13 cellular contexts compared by ENCODE assay signal in the genomic region with DNA sequence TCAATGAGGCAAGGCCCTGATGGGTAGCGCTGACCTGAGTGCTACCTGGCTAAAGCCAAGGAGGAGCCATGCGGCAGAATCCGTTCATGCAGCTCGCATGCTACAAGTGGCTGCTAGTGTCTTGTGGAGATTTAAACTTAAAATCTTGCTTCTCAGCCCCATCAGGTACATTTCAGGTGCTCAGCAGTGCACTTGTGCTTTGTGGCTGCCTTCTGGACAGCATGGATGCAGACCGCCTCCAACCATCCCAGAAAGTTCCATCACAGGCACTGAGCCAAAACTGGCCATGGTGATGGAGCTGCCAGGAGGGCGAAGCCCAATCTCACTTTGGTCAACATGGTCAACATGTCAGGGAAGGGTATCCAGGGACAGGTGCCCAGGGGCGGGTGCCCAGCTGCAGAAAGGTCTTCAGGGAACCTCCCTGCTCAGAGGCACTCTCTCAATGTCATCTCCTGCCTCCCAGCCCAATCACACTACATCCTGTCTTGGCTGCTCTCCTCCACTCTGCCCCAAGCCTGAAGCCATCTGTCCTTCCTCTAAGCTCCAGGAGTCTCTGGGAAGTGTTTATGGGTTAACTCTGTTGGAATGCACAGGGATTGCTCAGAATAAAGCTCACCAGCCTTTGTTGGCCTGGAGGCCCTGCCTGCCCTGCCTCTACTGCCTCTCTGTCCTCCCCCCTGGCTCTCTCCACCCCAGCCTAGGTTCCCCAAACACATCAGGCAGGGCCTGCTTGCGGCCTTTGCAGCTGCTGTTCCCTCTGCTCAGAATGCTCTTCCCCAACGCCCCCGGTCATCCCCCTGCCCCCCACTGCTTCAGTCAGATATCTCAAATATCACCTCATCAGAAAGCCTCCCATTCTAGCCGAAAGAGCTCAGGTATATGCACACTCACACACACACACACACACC. TPM values are rescaled to one million over a fixed set of nuclear protein-coding genes. Genes with fewer than 3 reads are reported as not detected.
DNase-seq lines count a peak whose midpoint lies in the region; ATAC-seq, FAIRE-seq and TF ChIP-seq lines count a peak whose summit lies in the region.
"Had no signal": no experiment of that assay in that cellular context is flagged by ENCODE, and none has a peak within 500 bp of the region (broad histone marks: within the 10 kb centered on the region; RNA-seq: fewer than 3 reads in every experiment).

No MANE protein-coding gene starts in this region.

- peaks cover 31% of the 10 kb centered on the region for H3K4me1 Mint-ChIP-seq in activated T-helper 1 cell treated with anti-CD3 and anti-CD28 coated beads, Interleukin-12 subunit alpha, Interleukin-12 subunit beta, Interleukin-2, Interleukin-4 antibody, amounts not matched to agents 30 ng/mL and 10 ng/mL and 1 ng/mL, durations not matched to agents 14 hours and 24 hours and 36 hours (ENCODE audit: low read depth)
- peaks cover 24 to 41% (median 31%) of the 10 kb centered on the region in 7 donors for H3K4me1 Mint-ChIP-seq in naive thymus-derived CD4-positive, alpha-beta T cell

- no peaks in the 10 kb centered on the region for H3K9me3 ChIP-seq in naive thymus-derived CD4-positive, alpha-beta T cell (ENCODE audit: control insufficient read depth in 2 of 3, low read length in 3 of 3)
- H3K9me3 ChIP-seq: thoracic aorta had no signal

- H3K4me3 Mint-ChIP-seq in activated T-helper 1 cell treated with anti-CD3 and anti-CD28 coated beads, Interleukin-12 subunit alpha, Interleukin-12 subunit beta, Interleukin-2, Interleukin-4 antibody, amounts not matched to agents 30 ng/mL and 10 ng/mL and 1 ng/mL, durations not matched to agents 14 hours and 24 hours and 36 hours, result no peak overlapping the region
- peak overlapping the region in 7 of 10 donors; percentile 29 to 85 (median 74) for H3K4me3 Mint-ChIP-seq in naive thymus-derived CD4-positive, alpha-beta T cell

- H3K27me3 Mint-ChIP-seq in activated T-helper 1 cell treated with anti-CD3 and anti-CD28 coated beads, Interleukin-12 subunit alpha, Interleukin-12 subunit beta, Interleukin-2, Interleukin-4 antibody, amounts not matched to agents 30 ng/mL and 10 ng/mL and 1 ng/mL, durations not matched to agents 14 hours and 24 hours and 36 hours (ENCODE audit: insufficient read depth), result peaks cover 5% of the 10 kb centered on the region
- H3K27me3 Mint-ChIP-seq in naive thymus-derived CD4-positive, alpha-beta T cell, result peaks cover 0 to 10% (median 0%) of the 10 kb centered on the region in 5 donors

- POLR2A ChIA-PET in naive thymus-derived CD4-positive, alpha-beta T cell (lab: Charles Lee), result no interaction called here

- H3K27ac ChIP-seq in naive thymus-derived CD4-positive, alpha-beta T cell (ENCODE audit: low read depth, low read length), result peak overlapping the region; percentile 44
- H3K27ac ChIP-seq: SK-N-MC, thoracic aorta had no signal

- no peaks in the 10 kb centered on the region for H3K9me3 Mint-ChIP-seq in activated T-helper 1 cell treated with anti-CD3 and anti-CD28 coated beads, Interleukin-12 subunit alpha, Interleukin-12 subunit beta, Interleukin-2, Interleukin-4 antibody, amounts not matched to agents 30 ng/mL and 10 ng/mL and 1 ng/mL, durations not matched to agents 14 hours and 24 hours and 36 hours
- peaks cover 0 to 1% (median 0%) of the 10 kb centered on the region in 11 donors for H3K9me3 Mint-ChIP-seq in naive thymus-derived CD4-positive, alpha-beta T cell

- CTCF ChIA-PET in naive thymus-derived CD4-positive, alpha-beta T cell (lab: Charles Lee), result interaction anchor here (0.5 to 0.6 kb wide), 2 partner anchors 139 to 156 kb away, joined by 3 read pairs; no protein-coding TSS in a partner anchor

- no peaks in the 10 kb centered on the region for H3K36me3 ChIP-seq in naive thymus-derived CD4-positive, alpha-beta T cell (ENCODE audit: control insufficient read depth in 2 of 3, insufficient read depth in 3 of 3, low read length in 3 of 3)
- H3K36me3 ChIP-seq: thoracic aorta had no signal

- H3K27me3 ChIP-seq in naive thymus-derived CD4-positive, alpha-beta T cell (ENCODE audit: control insufficient read depth in 2 of 2, insufficient read depth in 2 of 2, low read length in 2 of 2), result no peaks in the 10 kb centered on the region

- H3K36me3 Mint-ChIP-seq in activated T-helper 1 cell treated with anti-CD3 and anti-CD28 coated beads, Interleukin-12 subunit alpha, Interleukin-12 subunit beta, Interleukin-2, Interleukin-4 antibody, amounts not matched to agents 30 ng/mL and 10 ng/mL and 1 ng/mL, durations not matched to agents 14 hours and 24 hours and 36 hours (ENCODE audit: low read depth), result no peaks in the 10 kb centered on the region
- H3K36me3 Mint-ChIP-seq in naive thymus-derived CD4-positive, alpha-beta T cell, result no peaks in the 10 kb centered on the region

- peaks cover 34 to 36% of the 10 kb centered on the region in 2 donors for H3K4me1 ChIP-seq in naive thymus-derived CD4-positive, alpha-beta T cell (ENCODE audit: control insufficient read depth in 2 of 2, insufficient read depth in 2 of 2, low read length in 2 of 2)

- ATAC-seq in naive thymus-derived CD4-positive, alpha-beta T cell, result no peak
- ATAC-seq in GM19455 (IDR thresholded peaks at IDR 0.05; ENCODE audit: unreplicated experiment) (no peak), sciatic nerve (no peak)

- DNase-seq in EL (peak; percentile 87), Kasumi-1 (lab: John Stamatoyannopoulos, UW) (no peak), RCC 7860 (ENCODE audit: low spot score) (no peak), sciatic nerve (ENCODE audit: low spot score) (no peak)
- DNase-seq in activated T-helper 1 cell treated with anti-CD3 and anti-CD28 coated beads, Interleukin-12 subunit alpha, Interleukin-12 subunit beta, Interleukin-2, Interleukin-4 antibody, amounts not matched to agents 30 ng/mL and 10 ng/mL and 1 ng/mL, durations not matched to agents 14 hours and 24 hours and 36 hours (ENCODE audit: low spot score), result no peak
- no peak for DNase-seq in naive thymus-derived CD4-positive, alpha-beta T cell
- DNase-seq: activated T-cell treated with anti-CD3 and anti-CD28 coated beads, Interleukin-2, amount 50 U/mL, for 1 hour; stimulated activated CD4-positive, alpha-beta T cell treated with anti-CD3 and anti-CD28 coated beads, Interleukin-2, amount 100 ng/mL, for 48 hours had no signal

- peak overlapping the region; percentile 26 for H3K27ac Mint-ChIP-seq in activated T-helper 1 cell treated with anti-CD3 and anti-CD28 coated beads, Interleukin-12 subunit alpha, Interleukin-12 subunit beta, Interleukin-2, Interleukin-4 antibody, amounts not matched to agents 30 ng/mL and 10 ng/mL and 1 ng/mL, durations not matched to agents 14 hours and 24 hours and 36 hours
- peak overlapping the region in 7 of 9 donors; percentile 45 to 97 (median 86) for H3K27ac Mint-ChIP-seq in naive thymus-derived CD4-positive, alpha-beta T cell

- no peak for TF ChIP-seq RAD21 in Ishikawa (IDR thresholded peaks at IDR 0.05; ENCODE audit: low read depth)

- intact Hi-C loops in activated T-helper 1 cell treated with anti-CD3 and anti-CD28 coated beads, Interleukin-12 subunit alpha, Interleukin-12 subunit beta, Interleukin-2, Interleukin-4 antibody, amounts not matched to agents 30 ng/mL and 10 ng/mL and 1 ng/mL, durations not matched to agents 14 hours and 24 hours and 36 hours (cut with micrococcal nuclease), result loop anchor here (1.0 kb wide), 1 partner anchor 68 kb away; no protein-coding TSS in a partner anchor
- intact Hi-C loops in naive thymus-derived CD4-positive, alpha-beta T cell (cut with micrococcal nuclease), result loop anchor here (2.0 to 5.0 kb wide), 2 partner anchors 78 to 453 kb away; no protein-coding TSS in a partner anchor
- intact Hi-C loops in sciatic nerve (cut with DNase I), result no loop called here

- no peak for TF ChIP-seq EP300 in Ishikawa (IDR thresholded peaks at IDR 0.05; ENCODE audit: borderline replicate concordance)

- H3K4me3 ChIP-seq in naive thymus-derived CD4-positive, alpha-beta T cell (ENCODE audit: low read length), result peak overlapping the region; percentile 31
- H3K4me3 ChIP-seq: SK-N-MC, thoracic aorta had no signal

- no peak for FAIRE-seq in RCC 7860 (lab: Jason Lieb, UNC)

TF ChIP-seq in Ishikawa, 13 proteins besides CTCF, POLR2A, EP300 and RAD21:
- no peak for TF ChIP-seq CREB1 (IDR thresholded peaks at IDR 0.05; ENCODE audit: low read depth)
- 0 out of 2 replicates have a peak, but pooled peaks have one; percentile 0 for TF ChIP-seq MAX (IDR thresholded peaks at IDR 0.05)
- TF ChIP-seq ZBTB7A (IDR thresholded peaks at IDR 0.05; ENCODE audit: low read depth), result no peak

RNA-seq across cellular contexts. Expression of gene TNFRSF13B, which starts 18.3 kb away (rescaled TPM):
- not detected in 2 replicates for total RNA-seq in activated T-helper 1 cell treated with anti-CD3 and anti-CD28 coated beads, Interleukin-12 subunit alpha, Interleukin-12 subunit beta, Interleukin-2, Interleukin-4 antibody, amounts not matched to agents 30 ng/mL and 10 ng/mL and 1 ng/mL, durations not matched to agents 14 hours and 24 hours and 36 hours
- total RNA-seq in naive thymus-derived CD4-positive, alpha-beta T cell, result 1 to 10 TPM in 2 of 5 experiments, under 1 TPM in 1, not detected in 2; 0.79 to 2.4 (median 1.9) TPM
- polyA plus RNA-seq in naive thymus-derived CD4-positive, alpha-beta T cell, result under 1 TPM in 1 of 2 donors, not detected in 1; 0.21 TPM
- total RNA-seq in sciatic nerve, result not detected
- total RNA-seq: thoracic aorta had no signal
- polyA plus RNA-seq: neural cell had no signal

RNA-seq across cellular contexts. Expression of gene MPRIP, which starts 52.0 kb away (rescaled TPM):
- 169 and 175 TPM in 2 replicates for total RNA-seq in activated T-helper 1 cell treated with anti-CD3 and anti-CD28 coated beads, Interleukin-12 subunit alpha, Interleukin-12 subunit beta, Interleukin-2, Interleukin-4 antibody, amounts not matched to agents 30 ng/mL and 10 ng/mL and 1 ng/mL, durations not matched to agents 14 hours and 24 hours and 36 hours
- 100 to 1,000 TPM; 191 to 259 (median 199) TPM for total RNA-seq in naive thymus-derived CD4-positive, alpha-beta T cell
- 10 to 100 TPM; 18.6 to 30.0 TPM for polyA plus RNA-seq in naive thymus-derived CD4-positive, alpha-beta T cell
- 500 TPM for total RNA-seq in sciatic nerve
